ENCODE assay signal across 1 cellular context in the genomic region with DNA sequence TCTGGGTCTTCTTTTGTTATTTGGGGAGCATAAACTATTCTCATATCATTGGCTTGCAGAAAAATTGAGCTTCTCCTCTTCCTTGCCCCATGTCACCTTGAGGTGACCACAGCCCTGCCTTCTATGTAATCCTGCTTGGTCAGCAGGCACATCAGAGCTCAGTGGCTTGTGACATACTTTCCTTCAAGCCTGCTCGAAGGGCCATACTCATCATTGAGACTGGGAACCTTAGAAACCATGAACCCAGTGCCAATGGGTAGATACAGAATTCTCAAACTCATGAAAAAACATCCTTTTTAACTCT.
TF ChIP-seq lines count a peak whose summit lies in the region.

No MANE protein-coding gene starts in this region.

TF ChIP-seq in WTC11, 78 proteins besides CTCF, POLR2A, EP300 and RAD21 (continued from another document):
- TF ChIP-seq IRF2 (CRISPR knock-in tag; IDR thresholded peaks at IDR 0.05; ENCODE audit: borderline replicate concordance, low read depth) (no peak), SMAD3 (CRISPR knock-in tag; IDR thresholded peaks at IDR 0.05; ENCODE audit: borderline replicate concordance) (no peak), MXD4 (CRISPR knock-in tag; IDR thresholded peaks at IDR 0.05; ENCODE audit: borderline replicate concordance) (no peak), NFYB (CRISPR knock-in tag; conservative IDR thresholded peaks at IDR 0.05; ENCODE audit: low read depth) (no peak), PRRX2 (CRISPR knock-in tag; IDR thresholded peaks at IDR 0.05) (no peak), NR3C1 (CRISPR knock-in tag; conservative IDR thresholded peaks at IDR 0.05; ENCODE audit: low read depth) (no peak), OVOL2 (CRISPR knock-in tag; IDR thresholded peaks at IDR 0.05; ENCODE audit: borderline replicate concordance) (no peak)
- TF ChIP-seq, protein P1, sequence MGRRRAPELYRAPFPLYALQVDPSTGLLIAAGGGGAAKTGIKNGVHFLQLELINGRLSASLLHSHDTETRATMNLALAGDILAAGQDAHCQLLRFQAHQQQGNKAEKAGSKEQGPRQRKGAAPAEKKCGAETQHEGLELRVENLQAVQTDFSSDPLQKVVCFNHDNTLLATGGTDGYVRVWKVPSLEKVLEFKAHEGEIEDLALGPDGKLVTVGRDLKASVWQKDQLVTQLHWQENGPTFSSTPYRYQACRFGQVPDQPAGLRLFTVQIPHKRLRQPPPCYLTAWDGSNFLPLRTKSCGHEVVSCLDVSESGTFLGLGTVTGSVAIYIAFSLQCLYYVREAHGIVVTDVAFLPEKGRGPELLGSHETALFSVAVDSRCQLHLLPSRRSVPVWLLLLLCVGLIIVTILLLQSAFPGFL (CRISPR knock-in tag; IDR thresholded peaks at IDR 0.05; ENCODE audit: borderline replicate concordance), result no peak
- TF ChIP-seq, protein P2, sequence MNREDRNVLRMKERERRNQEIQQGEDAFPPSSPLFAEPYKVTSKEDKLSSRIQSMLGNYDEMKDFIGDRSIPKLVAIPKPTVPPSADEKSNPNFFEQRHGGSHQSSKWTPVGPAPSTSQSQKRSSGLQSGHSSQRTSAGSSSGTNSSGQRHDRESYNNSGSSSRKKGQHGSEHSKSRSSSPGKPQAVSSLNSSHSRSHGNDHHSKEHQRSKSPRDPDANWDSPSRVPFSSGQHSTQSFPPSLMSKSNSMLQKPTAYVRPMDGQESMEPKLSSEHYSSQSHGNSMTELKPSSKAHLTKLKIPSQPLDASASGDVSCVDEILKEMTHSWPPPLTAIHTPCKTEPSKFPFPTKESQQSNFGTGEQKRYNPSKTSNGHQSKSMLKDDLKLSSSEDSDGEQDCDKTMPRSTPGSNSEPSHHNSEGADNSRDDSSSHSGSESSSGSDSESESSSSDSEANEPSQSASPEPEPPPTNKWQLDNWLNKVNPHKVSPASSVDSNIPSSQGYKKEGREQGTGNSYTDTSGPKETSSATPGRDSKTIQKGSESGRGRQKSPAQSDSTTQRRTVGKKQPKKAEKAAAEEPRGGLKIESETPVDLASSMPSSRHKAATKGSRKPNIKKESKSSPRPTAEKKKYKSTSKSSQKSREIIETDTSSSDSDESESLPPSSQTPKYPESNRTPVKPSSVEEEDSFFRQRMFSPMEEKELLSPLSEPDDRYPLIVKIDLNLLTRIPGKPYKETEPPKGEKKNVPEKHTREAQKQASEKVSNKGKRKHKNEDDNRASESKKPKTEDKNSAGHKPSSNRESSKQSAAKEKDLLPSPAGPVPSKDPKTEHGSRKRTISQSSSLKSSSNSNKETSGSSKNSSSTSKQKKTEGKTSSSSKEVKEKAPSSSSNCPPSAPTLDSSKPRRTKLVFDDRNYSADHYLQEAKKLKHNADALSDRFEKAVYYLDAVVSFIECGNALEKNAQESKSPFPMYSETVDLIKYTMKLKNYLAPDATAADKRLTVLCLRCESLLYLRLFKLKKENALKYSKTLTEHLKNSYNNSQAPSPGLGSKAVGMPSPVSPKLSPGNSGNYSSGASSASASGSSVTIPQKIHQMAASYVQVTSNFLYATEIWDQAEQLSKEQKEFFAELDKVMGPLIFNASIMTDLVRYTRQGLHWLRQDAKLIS (CRISPR knock-in tag; IDR thresholded peaks at IDR 0.05; ENCODE audit: borderline replicate concordance), result no peak
- TF ChIP-seq, protein P3, sequence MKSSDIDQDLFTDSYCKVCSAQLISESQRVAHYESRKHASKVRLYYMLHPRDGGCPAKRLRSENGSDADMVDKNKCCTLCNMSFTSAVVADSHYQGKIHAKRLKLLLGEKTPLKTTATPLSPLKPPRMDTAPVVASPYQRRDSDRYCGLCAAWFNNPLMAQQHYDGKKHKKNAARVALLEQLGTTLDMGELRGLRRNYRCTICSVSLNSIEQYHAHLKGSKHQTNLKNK (CRISPR knock-in tag; IDR thresholded peaks at IDR 0.05), result no peak
